ENCODE assay signal across 13 cellular contexts in genomic region chr1:15323989-15324866, GRCh38.
DNase-seq lines count a peak whose midpoint lies in the region; ATAC-seq, FAIRE-seq and TF ChIP-seq lines count a peak whose summit lies in the region.
"Had no signal": no experiment of that assay in that cellular context is flagged by ENCODE, and none has a peak within 500 bp of the region (broad histone marks: within the 10 kb centered on the region; RNA-seq: fewer than 3 reads in every experiment).

No MANE protein-coding gene starts in this region.

- no peak overlapping the region for H3K27ac ChIP-seq in colonic mucosa
- H3K27ac ChIP-seq: prostate gland, vagina had no signal

- no peaks in the 10 kb centered on the region for H3K36me3 Mint-ChIP-seq in mesothelial cell of epicardium
- H3K36me3 Mint-ChIP-seq: activated CD8-positive, alpha-beta memory T cell treated with anti-CD3 and anti-CD28 coated beads, Interleukin-2, amount 10 ng/mL, durations not matched to agents 7 days and 5 days had no signal

- H3K27me3 ChIP-seq in colonic mucosa = no peaks in the 10 kb centered on the region
- H3K27me3 ChIP-seq: stomach, vagina had no signal

- peaks cover 12% of the 10 kb centered on the region for H3K9me3 Mint-ChIP-seq in mesothelial cell of epicardium

- intact Hi-C loops in colonic mucosa (cut with DNase I) = loop anchor here (2.0 kb wide), 1 partner anchor 107 kb away; no protein-coding TSS in a partner anchor

- H3K4me3 Mint-ChIP-seq in mesothelial cell of epicardium = peak overlapping the region; percentile 9
- H3K4me3 Mint-ChIP-seq: activated CD8-positive, alpha-beta memory T cell treated with anti-CD3 and anti-CD28 coated beads, Interleukin-2, amount 10 ng/mL, durations not matched to agents 7 days and 5 days had no signal

- H3K36me3 ChIP-seq in colonic mucosa = no peaks in the 10 kb centered on the region
- H3K36me3 ChIP-seq: prostate gland, stomach, vagina had no signal

- peaks cover 40% of the 10 kb centered on the region for H3K4me1 Mint-ChIP-seq in mesothelial cell of epicardium
- H3K4me1 Mint-ChIP-seq: activated CD8-positive, alpha-beta memory T cell treated with anti-CD3 and anti-CD28 coated beads, Interleukin-2, amount 10 ng/mL, durations not matched to agents 7 days and 5 days had no signal

- ATAC-seq in HG02840 (IDR thresholded peaks at IDR 0.05; ENCODE audit: low FRiP score, unreplicated experiment) = no peak

- H3K9me3 ChIP-seq in colonic mucosa = no peaks in the 10 kb centered on the region
- H3K9me3 ChIP-seq: prostate gland, stomach, vagina had no signal

- H3K4me1 ChIP-seq in colonic mucosa = peaks cover 17% of the 10 kb centered on the region
- H3K4me1 ChIP-seq: prostate gland had no signal

- peak overlapping the region; percentile 9 for H3K4me3 ChIP-seq in colonic mucosa
- H3K4me3 ChIP-seq: prostate gland, stomach, vagina had no signal

- DNase-seq in ELF-1 (ENCODE audit: low read depth, low spot score) (peak; percentile 30), NCI-H510A (lab: John Stamatoyannopoulos, UW) (peak; percentile 50), colonic mucosa (no peak), mesothelial cell of epicardium (ENCODE audit: low spot score in 2 of 2, unreplicated experiment in 2 of 2) (no peak), frontal cortex (ENCODE audit: low spot score in 2 of 2) (no peak), SW 1271 (lab: John Stamatoyannopoulos, UW) (no peak), 8988T (no peak)
- DNase-seq: NCI-H1436 treated with DMSO at 0.1 percent for 48 hours had no signal

- TF ChIP-seq CTCF in colonic mucosa (IDR thresholded peaks at IDR 0.05) (no peak), mesothelial cell of epicardium (IDR thresholded peaks at IDR 0.05; ENCODE audit: unreplicated experiment) (no peak)

- H3K27ac Mint-ChIP-seq in mesothelial cell of epicardium = peak overlapping the region; percentile 3
- H3K27ac Mint-ChIP-seq: activated CD8-positive, alpha-beta memory T cell treated with anti-CD3 and anti-CD28 coated beads, Interleukin-2, amount 10 ng/mL, durations not matched to agents 7 days and 5 days had no signal

- H3K9ac ChIP-seq in colonic mucosa (ENCODE audit: low read depth in 2 of 2, low read length in 2 of 2) = peak overlapping the region in 1 of 2 donors; percentile 69

- H3K27me3 Mint-ChIP-seq in mesothelial cell of epicardium (ENCODE audit: low read depth) = peaks cover 18% of the 10 kb centered on the region

- FAIRE-seq in frontal cortex (lab: Jason Lieb, UNC) = no peak

Comparison
In these comparisons a context has a peak if more than half of its experiments do, and no peak if none do; other contexts are left out.
1. DNase-seq: peak in ELF-1 (single experiment) and NCI-H510A (single experiment); none in colonic mucosa (single experiment), mesothelial cell of epicardium (0 of 2), frontal cortex (0 of 2), SW 1271 (0 of 2) and 8988T (single experiment).